ENCODE assay signal across 1 cellular context in the genomic region with DNA sequence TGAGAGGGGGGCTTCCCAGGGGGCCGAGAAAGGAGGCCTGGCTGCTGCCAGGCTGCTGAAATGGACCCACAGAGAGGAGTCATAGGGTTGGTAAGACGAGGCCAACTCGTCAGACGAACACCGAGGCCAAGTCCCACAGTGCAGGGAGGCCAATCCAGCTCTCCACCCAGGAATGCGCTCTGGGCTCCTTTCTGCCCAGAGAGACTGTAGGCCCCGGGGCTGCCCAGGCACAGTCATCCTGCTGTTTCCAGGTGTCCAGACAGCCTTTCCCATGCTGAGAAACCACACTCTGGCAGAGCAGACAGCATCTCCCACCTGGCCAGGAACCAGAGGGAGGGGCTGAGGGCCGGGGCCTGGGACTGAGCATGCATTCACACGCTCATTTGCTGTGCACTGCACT.
A peak's percentile ranks its signal among the peaks of the same experiment; 100 is the strongest.
TF ChIP-seq lines count a peak whose summit lies in the region.

No MANE protein-coding gene starts in this region.

TF ChIP-seq in H1, 55 proteins besides CTCF, POLR2A, EP300 and RAD21:
- peak; percentile 11 for TF ChIP-seq EZH2 (IDR thresholded peaks at IDR 0.05; ENCODE audit: low read depth, low read length, severe bottlenecking)
- no peak for TF ChIP-seq SP1 (IDR thresholded peaks at IDR 0.05; ENCODE audit: low read depth, low read length)
- TF ChIP-seq ASH2L (IDR thresholded peaks at IDR 0.05; ENCODE audit: low read length): peak; percentile 4
